ENCODE assay signal across 21 cellular contexts in genomic region chr2:179817181-179817841, GRCh38. TPM values are rescaled to one million over a fixed set of nuclear protein-coding genes. Genes with fewer than 3 reads are reported as not detected.
A peak's percentile ranks its signal among the peaks of the same experiment; 100 is the strongest.
DNase-seq lines count a peak whose midpoint lies in the region; TF ChIP-seq lines count a peak whose summit lies in the region.
"Had no signal": no experiment of that assay in that cellular context is flagged by ENCODE, and none has a peak within 500 bp of the region (broad histone marks: within the 10 kb centered on the region; RNA-seq: fewer than 3 reads in every experiment).

No MANE protein-coding gene starts in this region.

- no peaks in the 10 kb centered on the region for H3K9me3 ChIP-seq in stomach smooth muscle (ENCODE audit: control insufficient read depth in 2 of 2, low read length in 2 of 2)

- no peaks in the 10 kb centered on the region for H3K9me3 Mint-ChIP-seq in HFFc6
- H3K9me3 Mint-ChIP-seq: activated naive CD8-positive, alpha-beta T cell treated with anti-CD3 and anti-CD28 coated beads for 36 hours; activated T-cell treated with anti-CD3 and anti-CD28 coated beads, Interleukin-2, amount 50 U/mL, for 72 hours; naive B cell had no signal

- peaks cover 15% of the 10 kb centered on the region for H3K4me1 Mint-ChIP-seq in HFFc6 (ENCODE audit: low read depth)
- H3K4me1 Mint-ChIP-seq: activated naive CD8-positive, alpha-beta T cell treated with anti-CD3 and anti-CD28 coated beads for 36 hours; naive B cell had no signal

- H3K9ac ChIP-seq in stomach smooth muscle (ENCODE audit: low read length in 2 of 2) = no peak overlapping the region
- H3K9ac ChIP-seq: parathyroid adenoma had no signal

- in situ Hi-C loops in ACHN (cut with HindIII; ENCODE audit: low pct_ligation_motif_present, low pct_unique_long_range_greater_than_20kb, low sequenced_read_pairs) = no loop called here

- H3K27ac Mint-ChIP-seq in HFFc6 = no peak overlapping the region
- H3K27ac Mint-ChIP-seq: activated naive CD8-positive, alpha-beta T cell treated with anti-CD3 and anti-CD28 coated beads for 36 hours; activated T-cell treated with anti-CD3 and anti-CD28 coated beads, Interleukin-2, amount 50 U/mL, for 72 hours; naive B cell had no signal

- H3K4me3 ChIP-seq in fibroblast of the aortic adventitia (ENCODE audit: low read depth, low read length) (no peak overlapping the region), stomach smooth muscle (ENCODE audit: low read length in 2 of 2) (peak overlapping the region; percentile 6 to 10)
- H3K4me3 ChIP-seq: dorsolateral prefrontal cortex, heart left ventricle had no signal

- CTCF ChIA-PET in RWPE1 (lab: Yijun Ruan, JAX) = interaction anchor here (0.6 to 0.7 kb wide), 2 partner anchors 59 to 146 kb away, joined by 3 read pairs; no protein-coding TSS in a partner anchor

- H3K36me3 Mint-ChIP-seq in HFFc6 (ENCODE audit: low read depth) = no peaks in the 10 kb centered on the region
- H3K36me3 Mint-ChIP-seq: activated naive CD8-positive, alpha-beta T cell treated with anti-CD3 and anti-CD28 coated beads for 36 hours; naive B cell had no signal

- POLR2A ChIA-PET in RWPE1 (lab: Yijun Ruan, JAX; ENCODE audit: low non-redundant PET) = no interaction called here

- H3K4me1 ChIP-seq in stomach smooth muscle (ENCODE audit: control insufficient read depth, insufficient read depth, low read length) = peaks cover 4% of the 10 kb centered on the region
- H3K4me1 ChIP-seq: heart left ventricle, parathyroid adenoma had no signal

- H3K27me3 Mint-ChIP-seq in HFFc6 (ENCODE audit: insufficient read depth) = peaks cover 2% of the 10 kb centered on the region; the same call in 1 of the 2 replicates
- H3K27me3 Mint-ChIP-seq: activated naive CD8-positive, alpha-beta T cell treated with anti-CD3 and anti-CD28 coated beads for 36 hours had no signal

- no peaks in the 10 kb centered on the region for H3K36me3 ChIP-seq in stomach smooth muscle (ENCODE audit: control insufficient read depth in 2 of 2, insufficient read depth in 2 of 2, low read length in 2 of 2)
- H3K36me3 ChIP-seq: heart left ventricle had no signal

- H3K27ac ChIP-seq in RWPE1 (no peak overlapping the region), stomach smooth muscle (ENCODE audit: low read length) (no peak overlapping the region)
- H3K27ac ChIP-seq: dorsolateral prefrontal cortex, heart left ventricle, parathyroid adenoma had no signal

- TF ChIP-seq CTCF in HFFc6 (IDR thresholded peaks at IDR 0.05) (no peak), RWPE1 (conservative IDR thresholded peaks at IDR 0.05; ENCODE audit: low read depth) (no peak), fibroblast of the aortic adventitia (IDR thresholded peaks at IDR 0.05; ENCODE audit: insufficient read depth, low read length) (no peak)

- H3K27me3 ChIP-seq in stomach smooth muscle (ENCODE audit: control insufficient read depth in 1 of 2, insufficient read depth in 2 of 2, low read length in 2 of 2) = no peaks in the 10 kb centered on the region
- H3K27me3 ChIP-seq: dorsolateral prefrontal cortex, heart left ventricle had no signal

- DNase-seq in HFFc6 = no peak
- peak; percentile 1 for DNase-seq in RWPE1 (ENCODE audit: low spot score)
- peak; percentile 13 for DNase-seq in fibroblast of the aortic adventitia (ENCODE audit: low read depth)
- no peak for DNase-seq in stimulated activated CD4-positive, alpha-beta T cell treated with anti-CD3 and anti-CD28 coated beads, Interleukin-4, amount 100 ng/mL, for 1 hour
- no peak for DNase-seq in SKM-1 (lab: John Stamatoyannopoulos, UW; ENCODE audit: unreplicated experiment)
- DNase-seq in ACHN = no peak
- DNase-seq: activated CD4-positive, CD25-positive, alpha-beta regulatory T cell; activated naive CD8-positive, alpha-beta T cell treated with anti-CD3 and anti-CD28 coated beads for 36 hours; activated T-cell treated with anti-CD3 and anti-CD28 coated beads, Interleukin-2, amount 50 U/mL, for 72 hours; dorsolateral prefrontal cortex; heart left ventricle; mammary epithelial cell; naive B cell; NCI-H1930; NCI-H524; SIG-M5; small intestine; stimulated activated CD4-positive, alpha-beta T cell treated with anti-CD3 and anti-CD28 coated beads, Interleukin-4, amount 100 ng/mL, for 4 hours had no signal

- H3K4me3 Mint-ChIP-seq in HFFc6 = peak overlapping the region; percentile 7; the same call in 1 of the 2 replicates
- H3K4me3 Mint-ChIP-seq: activated naive CD8-positive, alpha-beta T cell treated with anti-CD3 and anti-CD28 coated beads for 36 hours; activated T-cell treated with anti-CD3 and anti-CD28 coated beads, Interleukin-2, amount 50 U/mL, for 72 hours; naive B cell had no signal

RNA-seq across cellular contexts. Expression of gene ZNF385B, which starts 44.1 kb away (rescaled TPM):
- under 1 TPM in 5 of 6 experiments, not detected in 1; 0.08 to 0.26 (median 0.22) TPM for total RNA-seq in HFFc6 (2021; fragmentation: NEBNext Ultra II Directional; extraction: Animal tissue kit (Norgen Biotek cat#: 25700))
- total RNA-seq in fibroblast of the aortic adventitia (ENCODE audit: low replicate concordance) = 4.8 TPM in 1 of 2 replicates, not detected in the other
- total RNA-seq: activated naive CD8-positive, alpha-beta T cell treated with anti-CD3 and anti-CD28 coated beads for 36 hours; activated T-cell treated with anti-CD3 and anti-CD28 coated beads, Interleukin-2, amount 50 U/mL, for 72 hours; T-helper 2 cell treated with Interferon-gamma antibody and Interleukin-4, amounts not matched to agents 100 ng/mL and 5 ng/mL, for 36 hours had no signal

Comparison
In these comparisons a context has a peak if more than half of its experiments do, and no peak if none do; other contexts are left out.
1. DNase-seq: peak in RWPE1 (single experiment) and fibroblast of the aortic adventitia (single experiment); none in HFFc6 (single experiment), stimulated activated CD4-positive, alpha-beta T cell treated with anti-CD3 and anti-CD28 coated beads, Interleukin-4, amount 100 ng/mL, for 1 hour (single experiment), SKM-1 (single experiment) and ACHN (single experiment).